Comparison of ENCODE assay signal across 26 cellular contexts in genomic region chr17:56257075-56257474, GRCh38.
DNase-seq lines count a peak whose midpoint lies in the region; ATAC-seq, FAIRE-seq and TF ChIP-seq lines count a peak whose summit lies in the region.
"Had no signal": no experiment of that assay in that cellular context is flagged by ENCODE, and none has a peak within 500 bp of the region (broad histone marks: within the 10 kb centered on the region; RNA-seq: fewer than 3 reads in every experiment).

No MANE protein-coding gene starts in this region.

- FAIRE-seq in A549 (lab: Jason Lieb, UNC) = peak; percentile 39
- FAIRE-seq: G401.6, GM12878 had no signal

- H3K4me3 ChIP-seq in A549 = no peak overlapping the region
- H3K4me3 ChIP-seq in GM23338 = no peak overlapping the region
- H3K4me3 ChIP-seq: BLaER1, GM12878, PC-9, SJCRH30 had no signal

- H3K27ac Mint-ChIP-seq in GM23338 = no peak overlapping the region
- H3K27ac Mint-ChIP-seq in WTC11 = no peak overlapping the region
- H3K27ac Mint-ChIP-seq in activated naive CD8-positive, alpha-beta T cell treated with anti-CD3 and anti-CD28 coated beads, Interleukin-2, amount 50 U/mL, for 24 hours = no peak overlapping the region
- H3K27ac Mint-ChIP-seq: CD4-positive, alpha-beta memory T cell; T-cell had no signal

- CTCF ChIA-PET in A549 (lab: Yijun Ruan, JAX) (no interaction called here), WTC11 (lab: Charles Lee) (no interaction called here)

- POLR2A ChIA-PET in A549 (lab: Yijun Ruan, JAX) (no interaction called here), WTC11 (lab: Charles Lee) (no interaction called here)

- H3K4me2 ChIP-seq in A549 = no peak overlapping the region
- H3K4me2 ChIP-seq in GM23338 = no peak overlapping the region
- H3K4me2 ChIP-seq: BLaER1, PC-9 had no signal

- peak in 1 of 2 experiments; percentile 36; a peak in 2 of 6 replicates for ATAC-seq in A549
- ATAC-seq in GM23338 = no peak
- ATAC-seq in WTC11 = peak; percentile 43; the same call in 1 of the 2 replicates
- ATAC-seq in HG03432 (IDR thresholded peaks at IDR 0.05; ENCODE audit: unreplicated experiment) = no peak
- no peak for ATAC-seq in activated naive CD8-positive, alpha-beta T cell treated with anti-CD3 and anti-CD28 coated beads, Interleukin-2, amount 50 U/mL, for 24 hours
- ATAC-seq: GM12878, Right ventricle myocardium inferior, T-cell had no signal

- H3K9me3 Mint-ChIP-seq in GM23338 (no peaks in the 10 kb centered on the region), WTC11 (no peaks in the 10 kb centered on the region)
- H3K9me3 Mint-ChIP-seq in activated naive CD8-positive, alpha-beta T cell treated with anti-CD3 and anti-CD28 coated beads, Interleukin-2, amount 50 U/mL, for 24 hours = no peaks in the 10 kb centered on the region
- H3K9me3 Mint-ChIP-seq: T-cell had no signal

- DNase-seq in A549 (ENCODE audit: low read depth in 1 of 2, low spot score in 1 of 2) (no peak), GM23338 (ENCODE audit: low spot score) (peak; percentile 25), HT-29 (ENCODE audit: low spot score) (peak; percentile 19), WTC11 (ENCODE audit: low spot score) (no peak), NCI-H128 (lab: John Stamatoyannopoulos, UW; ENCODE audit: unreplicated experiment) (no peak), NCI-H69 (lab: John Stamatoyannopoulos, UW) (no peak)
- DNase-seq in activated naive CD8-positive, alpha-beta T cell treated with anti-CD3 and anti-CD28 coated beads, Interleukin-2, amount 50 U/mL, for 24 hours = no peak
- DNase-seq: CD4-positive, alpha-beta memory T cell; COR-L47; DMS53; Kasumi-1; NCI-H1105 treated with DMSO at 0.1 percent for 48 hours; NCI-H1694; NCI-H2081 treated with DMSO at 0.1 percent for 48 hours; NCI-H2171 treated with DMSO at 0.1 percent for 48 hours; NCI-H345; NCI-H510A treated with DMSO at 0.1 percent for 48 hours; NCI-H748 treated with DMSO at 0.1 percent for 48 hours; PC-9; SJCRH30; T-cell had no signal

- H3K27me3 Mint-ChIP-seq in GM23338 (ENCODE audit: insufficient read depth, low read depth, poor library complexity) (no peaks in the 10 kb centered on the region), WTC11 (ENCODE audit: low read depth) (no peaks in the 10 kb centered on the region)
- H3K27me3 Mint-ChIP-seq in activated naive CD8-positive, alpha-beta T cell treated with anti-CD3 and anti-CD28 coated beads, Interleukin-2, amount 50 U/mL, for 24 hours = no peaks in the 10 kb centered on the region

- TF ChIP-seq CTCF in A549 (IDR thresholded peaks at IDR 0.05) (no peak), GM23338 (conservative IDR thresholded peaks at IDR 0.05; ENCODE audit: low read depth in 2 of 2) (peak in 1 of 2 experiments; percentile 15; a peak in 1 of 4 replicates), WTC11 (IDR thresholded peaks at IDR 0.05) (no peak)

- no peaks in the 10 kb centered on the region for H3K36me3 ChIP-seq in GM23338 (ENCODE audit: insufficient read depth)
- H3K36me3 ChIP-seq: BLaER1, SJCRH30 had no signal

- WGBS in A549 (ENCODE audit: missing lambda C conversion rate) = 3% methylated on average over 1 of the region's 1 CpG

- no peak for TF ChIP-seq POLR2A in A549 (IDR thresholded peaks at IDR 0.05; ENCODE audit: low read length)

- no peak for TF ChIP-seq RAD21 in A549 (conservative IDR thresholded peaks at IDR 0.05 in 1 of 2, IDR thresholded peaks at IDR 0.05 in 1 of 2)

- no peaks in the 10 kb centered on the region for H3K4me1 ChIP-seq in A549
- peaks cover 14% of the 10 kb centered on the region for H3K4me1 ChIP-seq in GM23338 (ENCODE audit: insufficient read depth)
- H3K4me1 ChIP-seq: BLaER1, SJCRH30 had no signal

- no peaks in the 10 kb centered on the region for H3K9me3 ChIP-seq in A549
- H3K9me3 ChIP-seq: BLaER1, SJCRH30 had no signal

- no peak for TF ChIP-seq EP300 in A549 (IDR thresholded peaks at IDR 0.05)

- H3K79me2 ChIP-seq in GM23338 (replicated peaks; ENCODE audit: insufficient read depth) = no peaks in the 10 kb centered on the region

- H2AFZ ChIP-seq in GM23338 = no peak overlapping the region
- H2AFZ ChIP-seq: PC-9 had no signal

- H3F3A ChIP-seq in GM23338 (replicated peaks; ENCODE audit: low read depth) = no peaks in the 10 kb centered on the region

- H3K4me3 Mint-ChIP-seq in GM23338 (no peak overlapping the region), WTC11 (no peak overlapping the region)
- H3K4me3 Mint-ChIP-seq in activated naive CD8-positive, alpha-beta T cell treated with anti-CD3 and anti-CD28 coated beads, Interleukin-2, amount 50 U/mL, for 24 hours = no peak overlapping the region
- H3K4me3 Mint-ChIP-seq: CD4-positive, alpha-beta memory T cell; T-cell had no signal

- H3K4me1 Mint-ChIP-seq in GM23338 = peaks cover 7% of the 10 kb centered on the region
- peaks cover 9% of the 10 kb centered on the region for H3K4me1 Mint-ChIP-seq in WTC11
- H3K4me1 Mint-ChIP-seq in activated naive CD8-positive, alpha-beta T cell treated with anti-CD3 and anti-CD28 coated beads, Interleukin-2, amount 50 U/mL, for 24 hours = no peaks in the 10 kb centered on the region
- H3K4me1 Mint-ChIP-seq: CD4-positive, alpha-beta memory T cell; T-cell had no signal

- H3K9me2 ChIP-seq in GM23338 (ENCODE audit: insufficient read depth) = peaks cover 5% of the 10 kb centered on the region; the same call in 1 of the 2 replicates

- no peaks in the 10 kb centered on the region for H3K36me3 Mint-ChIP-seq in GM23338 (ENCODE audit: low read depth)
- H3K36me3 Mint-ChIP-seq in WTC11 = no peaks in the 10 kb centered on the region
- H3K36me3 Mint-ChIP-seq in activated naive CD8-positive, alpha-beta T cell treated with anti-CD3 and anti-CD28 coated beads, Interleukin-2, amount 50 U/mL, for 24 hours (ENCODE audit: low read depth) = no peaks in the 10 kb centered on the region
- H3K36me3 Mint-ChIP-seq: CD4-positive, alpha-beta memory T cell; T-cell had no signal

- H3K27me3 ChIP-seq in GM23338 (ENCODE audit: insufficient read depth) = no peaks in the 10 kb centered on the region
- H3K27me3 ChIP-seq: BLaER1, SJCRH30 had no signal

- no peak overlapping the region for H3K27ac ChIP-seq in A549
- H3K27ac ChIP-seq in GM23338 (ENCODE audit: low read depth) = no peak overlapping the region
- H3K27ac ChIP-seq: BLaER1, PC-9, SJCRH30 had no signal

- H4K20me1 ChIP-seq in GM23338 (replicated peaks; ENCODE audit: insufficient read depth) = no peaks in the 10 kb centered on the region; the same call in 1 of the 2 replicates
- H4K20me1 ChIP-seq: BLaER1 had no signal

TF ChIP-seq in A549, 52 proteins besides CTCF, POLR2A, EP300 and RAD21 (continues in another document):
- no peak for TF ChIP-seq MAZ (IDR thresholded peaks at IDR 0.05; ENCODE audit: borderline replicate concordance, low read depth, low read length)
- no peak for TF ChIP-seq NPAS2 (CRISPR knock-in tag; IDR thresholded peaks at IDR 0.05; ENCODE audit: borderline replicate concordance)
- no peak for TF ChIP-seq FOSB (CRISPR knock-in tag; IDR thresholded peaks at IDR 0.05)
- TF ChIP-seq ZC3H11A (IDR thresholded peaks at IDR 0.05) = no peak
- no peak for TF ChIP-seq TFCP2L1 (CRISPR knock-in tag; IDR thresholded peaks at IDR 0.05)
- TF ChIP-seq ZFP36 (IDR thresholded peaks at IDR 0.05; ENCODE audit: borderline replicate concordance, partially characterized antibody) = no peak
- TF ChIP-seq CBX2 (IDR thresholded peaks at IDR 0.05; ENCODE audit: borderline replicate concordance, low read depth) = no peak
- TF ChIP-seq SREBF2 (IDR thresholded peaks at IDR 0.05) = no peak
- no peak for TF ChIP-seq HOXB5 (CRISPR knock-in tag; IDR thresholded peaks at IDR 0.05)

TF ChIP-seq in GM23338, 12 proteins besides CTCF, POLR2A, EP300 and RAD21:
- TF ChIP-seq POLR2AphosphoS5 (IDR thresholded peaks at IDR 0.05; ENCODE audit: low read depth) = no peak

TF ChIP-seq in WTC11, 78 proteins besides CTCF, POLR2A, EP300 and RAD21:
- TF ChIP-seq ZSCAN18 (CRISPR knock-in tag; IDR thresholded peaks at IDR 0.05) (no peak), RELA (CRISPR knock-in tag; IDR thresholded peaks at IDR 0.05; ENCODE audit: borderline replicate concordance) (no peak), ZNF317 (CRISPR knock-in tag; IDR thresholded peaks at IDR 0.05; ENCODE audit: borderline replicate concordance, low read depth) (no peak)
- TF ChIP-seq, protein P1, sequence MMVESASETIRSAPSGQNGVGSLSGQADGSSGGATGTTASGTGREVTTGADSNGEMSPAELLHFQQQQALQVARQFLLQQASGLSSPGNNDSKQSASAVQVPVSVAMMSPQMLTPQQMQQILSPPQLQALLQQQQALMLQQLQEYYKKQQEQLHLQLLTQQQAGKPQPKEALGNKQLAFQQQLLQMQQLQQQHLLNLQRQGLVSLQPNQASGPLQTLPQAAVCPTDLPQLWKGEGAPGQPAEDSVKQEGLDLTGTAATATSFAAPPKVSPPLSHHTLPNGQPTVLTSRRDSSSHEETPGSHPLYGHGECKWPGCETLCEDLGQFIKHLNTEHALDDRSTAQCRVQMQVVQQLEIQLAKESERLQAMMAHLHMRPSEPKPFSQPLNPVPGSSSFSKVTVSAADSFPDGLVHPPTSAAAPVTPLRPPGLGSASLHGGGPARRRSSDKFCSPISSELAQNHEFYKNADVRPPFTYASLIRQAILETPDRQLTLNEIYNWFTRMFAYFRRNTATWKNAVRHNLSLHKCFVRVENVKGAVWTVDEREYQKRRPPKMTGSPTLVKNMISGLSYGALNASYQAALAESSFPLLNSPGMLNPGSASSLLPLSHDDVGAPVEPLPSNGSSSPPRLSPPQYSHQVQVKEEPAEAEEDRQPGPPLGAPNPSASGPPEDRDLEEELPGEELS (CRISPR knock-in tag; IDR thresholded peaks at IDR 0.05) = no peak

Comparison
In these comparisons a context has a peak if more than half of its experiments do, and no peak if none do; other contexts are left out.
1. DNase-seq: peak in GM23338 (single experiment) and HT-29 (single experiment); none in A549 (0 of 2), WTC11 (single experiment), NCI-H128 (single experiment), activated naive CD8-positive, alpha-beta T cell treated with anti-CD3 and anti-CD28 coated beads, Interleukin-2, amount 50 U/mL, for 24 hours (single experiment) and NCI-H69 (single experiment).